ENCODE assay signal across 1 cellular context in genomic region chr11:66907751-66908173, GRCh38.
TF ChIP-seq lines count a peak whose summit lies in the region.

No MANE protein-coding gene starts in this region.

TF ChIP-seq in HepG2, 621 proteins besides CTCF, POLR2A, EP300 and RAD21 (continued from another document and continues in another):
- TF ChIP-seq RNF219 (CRISPR knock-in tag; IDR thresholded peaks at IDR 0.05), result no peak
- no peak for TF ChIP-seq ZC3H13 (CRISPR knock-in tag; IDR thresholded peaks at IDR 0.05)
- TF ChIP-seq XBP1 (CRISPR knock-in tag; IDR thresholded peaks at IDR 0.05), result no peak
- no peak for TF ChIP-seq FOXA1 (IDR thresholded peaks at IDR 0.05)
- TF ChIP-seq FOXA1 (CRISPR knock-in tag; IDR thresholded peaks at IDR 0.05), result 0 out of 2 replicates have a peak, but pooled peaks have one; percentile 29
- no peak for TF ChIP-seq ZNF713 (CRISPR knock-in tag; IDR thresholded peaks at IDR 0.05)
- no peak for TF ChIP-seq MLXIP (CRISPR knock-in tag; IDR thresholded peaks at IDR 0.05; ENCODE audit: borderline replicate concordance)
- TF ChIP-seq SP2 (CRISPR knock-in tag; IDR thresholded peaks at IDR 0.05), result no peak
- TF ChIP-seq ATAD3A (CRISPR knock-in tag; IDR thresholded peaks at IDR 0.05), result no peak
- no peak for TF ChIP-seq PBX3 (CRISPR knock-in tag; IDR thresholded peaks at IDR 0.05; ENCODE audit: borderline replicate concordance)
- TF ChIP-seq ARNT (IDR thresholded peaks at IDR 0.05), result no peak
- TF ChIP-seq SPEN (CRISPR knock-in tag; IDR thresholded peaks at IDR 0.05; ENCODE audit: low read depth), result no peak
- peak; percentile 27; the same call in 1 of the 2 replicates for TF ChIP-seq ZNF652 (CRISPR knock-in tag; IDR thresholded peaks at IDR 0.05; ENCODE audit: borderline replicate concordance, low read depth)
- no peak for TF ChIP-seq ZNF674 (CRISPR knock-in tag; IDR thresholded peaks at IDR 0.05; ENCODE audit: low read depth)
- no peak for TF ChIP-seq ZNF121 (CRISPR knock-in tag; IDR thresholded peaks at IDR 0.05)
- no peak for TF ChIP-seq ZFAT (CRISPR knock-in tag; conservative IDR thresholded peaks at IDR 0.05)
- no peak for TF ChIP-seq ZNF597 (CRISPR knock-in tag; IDR thresholded peaks at IDR 0.05)
- 0 out of 2 replicates have a peak, but pooled peaks have one; percentile 53 for TF ChIP-seq ZBTB7B (CRISPR knock-in tag; IDR thresholded peaks at IDR 0.05)
- peak; percentile 67 for TF ChIP-seq IKZF5 (CRISPR knock-in tag; IDR thresholded peaks at IDR 0.05)
- TF ChIP-seq BCL3 (CRISPR knock-in tag; IDR thresholded peaks at IDR 0.05), result no peak
- no peak for TF ChIP-seq PLRG1 (conservative IDR thresholded peaks at IDR 0.05)
- peak; percentile 51; the same call in 1 of the 2 replicates for TF ChIP-seq POLR2G (IDR thresholded peaks at IDR 0.05; ENCODE audit: low read depth, low read length)
- no peak for TF ChIP-seq PREB (CRISPR knock-in tag; IDR thresholded peaks at IDR 0.05)
- no peak for TF ChIP-seq KLF6 (CRISPR knock-in tag; IDR thresholded peaks at IDR 0.05)
- TF ChIP-seq ATF4 (CRISPR knock-in tag; IDR thresholded peaks at IDR 0.05), result no peak
- TF ChIP-seq ZNF335 (CRISPR knock-in tag; IDR thresholded peaks at IDR 0.05), result no peak
- 0 out of 2 replicates have a peak, but pooled peaks have one; percentile 13 for TF ChIP-seq PRDM10 (CRISPR knock-in tag; IDR thresholded peaks at IDR 0.05; ENCODE audit: low read depth)
- no peak for TF ChIP-seq ZKSCAN5 (CRISPR knock-in tag; IDR thresholded peaks at IDR 0.05)
- no peak for TF ChIP-seq HBP1 (CRISPR knock-in tag; IDR thresholded peaks at IDR 0.05; ENCODE audit: low read depth)
- TF ChIP-seq NPAS2 (CRISPR knock-in tag; IDR thresholded peaks at IDR 0.05; ENCODE audit: borderline replicate concordance), result no peak
- TF ChIP-seq CEBPB (IDR thresholded peaks at IDR 0.05; ENCODE audit: borderline replicate concordance, low read depth, low read length), result no peak
- no peak for TF ChIP-seq KDM1A (CRISPR knock-in tag; IDR thresholded peaks at IDR 0.05)
- TF ChIP-seq ATF7-NPFF (CRISPR knock-in tag; IDR thresholded peaks at IDR 0.05; ENCODE audit: low read depth), result no peak
- TF ChIP-seq ADNP (CRISPR knock-in tag; IDR thresholded peaks at IDR 0.05), result no peak
- TF ChIP-seq TMF1 (CRISPR knock-in tag; IDR thresholded peaks at IDR 0.05; ENCODE audit: low read depth), result no peak
- TF ChIP-seq ZNF784 (CRISPR knock-in tag; IDR thresholded peaks at IDR 0.05; ENCODE audit: borderline replicate concordance), result no peak
- no peak for TF ChIP-seq ZNF431 (CRISPR knock-in tag; IDR thresholded peaks at IDR 0.05; ENCODE audit: borderline replicate concordance, low read depth)
- TF ChIP-seq ZNF33A (CRISPR knock-in tag; IDR thresholded peaks at IDR 0.05; ENCODE audit: borderline replicate concordance), result no peak
